9 cellular contexts compared by ENCODE assay signal in the genomic region with DNA sequence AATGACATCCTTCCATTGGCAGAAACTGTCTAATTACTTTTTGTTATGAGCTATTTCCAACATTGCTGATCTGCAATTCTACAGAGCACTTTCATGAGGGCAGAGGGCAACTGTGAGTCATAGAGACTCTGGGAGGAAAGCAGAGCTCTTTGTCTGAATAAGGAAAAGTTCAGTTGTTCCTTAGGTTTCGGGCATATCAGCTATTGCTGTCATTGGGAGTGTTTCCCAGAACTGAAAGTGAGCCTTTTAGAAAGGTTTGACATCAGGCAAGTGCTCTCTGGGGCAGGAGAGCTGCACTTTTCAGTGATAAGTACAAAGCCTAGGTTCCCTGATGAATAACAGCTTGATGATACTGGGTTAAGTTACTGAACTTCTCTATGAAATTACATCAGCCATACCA.
DNase-seq lines count a peak whose midpoint lies in the region; ATAC-seq, FAIRE-seq and TF ChIP-seq lines count a peak whose summit lies in the region.
"Had no signal": no experiment of that assay in that cellular context is flagged by ENCODE, and none has a peak within 500 bp of the region (broad histone marks: within the 10 kb centered on the region; RNA-seq: fewer than 3 reads in every experiment).

No MANE protein-coding gene starts in this region.

- H3K9me3 ChIP-seq in heart right ventricle: no peaks in the 10 kb centered on the region

- no peak overlapping the region for H3K4me3 Mint-ChIP-seq in activated T-cell treated with anti-CD3 and anti-CD28 coated beads, Interleukin-2, amount 50 U/mL, for 4 hours
- H3K4me3 Mint-ChIP-seq: activated B cell treated with CpG ODN at 0.5 μM for 24 hours had no signal

- intact Hi-C loops in heart right ventricle (cut with DNase I): loop anchor here in 2 of 10 donors (5.0 to 10.0 kb wide), 2 partner anchors 123 to 131 kb away; a partner anchor contains a TSS

- H3K36me3 Mint-ChIP-seq in activated T-cell treated with anti-CD3 and anti-CD28 coated beads, Interleukin-2, amount 50 U/mL, for 4 hours (ENCODE audit: insufficient read depth): no peaks in the 10 kb centered on the region

- H3K27me3 ChIP-seq in heart right ventricle: no peaks in the 10 kb centered on the region

- H3K27me3 Mint-ChIP-seq in activated T-cell treated with anti-CD3 and anti-CD28 coated beads, Interleukin-2, amount 50 U/mL, for 4 hours (ENCODE audit: low read depth): no peaks in the 10 kb centered on the region
- H3K27me3 Mint-ChIP-seq: activated B cell treated with CpG ODN at 0.5 μM for 24 hours had no signal

- H3K9me3 Mint-ChIP-seq in activated T-cell treated with anti-CD3 and anti-CD28 coated beads, Interleukin-2, amount 50 U/mL, for 4 hours: no peaks in the 10 kb centered on the region
- H3K9me3 Mint-ChIP-seq: activated B cell treated with CpG ODN at 0.5 μM for 24 hours had no signal

- WGBS in heart right ventricle, 2 donors: 37 to 44% methylated on average over 1 of the region's 1 CpG

- H3K27ac ChIP-seq in heart right ventricle: peak overlapping the region; percentile 5 to 90 (median 74)

- no peak for TF ChIP-seq CTCF in heart right ventricle (IDR thresholded peaks at IDR 0.05)

- peaks cover 0 to 36% (median 12%) of the 10 kb centered on the region in 9 donors for H3K4me1 ChIP-seq in heart right ventricle

- no peaks in the 10 kb centered on the region for H3K36me3 ChIP-seq in heart right ventricle

- peak in 7 of 8 donors; percentile 71 to 85 (median 78) for ATAC-seq in heart right ventricle
- ATAC-seq in activated T-cell treated with anti-CD3 and anti-CD28 coated beads, Interleukin-2, amount 50 U/mL, for 4 hours: no peak

- H3K4me1 Mint-ChIP-seq in activated T-cell treated with anti-CD3 and anti-CD28 coated beads, Interleukin-2, amount 50 U/mL, for 4 hours (ENCODE audit: low read depth): no peaks in the 10 kb centered on the region
- H3K4me1 Mint-ChIP-seq: activated B cell treated with CpG ODN at 0.5 μM for 24 hours had no signal

- no peak for FAIRE-seq in HTR-8/SVneo (lab: Jason Lieb, UNC)

- DNase-seq in DMS53 treated with DMSO at 0.1 percent for 48 hours (lab: John Stamatoyannopoulos, UW; ENCODE audit: unreplicated experiment) (peak; percentile 29), amniotic stem cell (lab: John Stamatoyannopoulos, UW) (peak; percentile 17), heart right ventricle (peak in 1 of 2 donors; percentile 41), pulmonary artery endothelial cell (ENCODE audit: low read depth, low spot score) (peak; percentile 41), NOMO-1 (lab: John Stamatoyannopoulos, UW; ENCODE audit: unreplicated experiment in 2 of 2) (no peak), HTR-8/SVneo (ENCODE audit: insufficient read length, low spot score) (no peak), NCI-H2227 treated with DMSO at 0.1 percent for 48 hours (lab: John Stamatoyannopoulos, UW) (no peak)
- no peak for DNase-seq in activated T-cell treated with anti-CD3 and anti-CD28 coated beads, Interleukin-2, amount 50 U/mL, for 4 hours
- DNase-seq: activated B cell treated with CpG ODN at 0.5 μM for 24 hours had no signal

- H3K4me3 ChIP-seq in heart right ventricle: no peak overlapping the region

Comparison
In these comparisons a context has a peak if more than half of its experiments do, and no peak if none do; other contexts are left out.
1. DNase-seq: peak in DMS53 treated with DMSO at 0.1 percent for 48 hours (single experiment), amniotic stem cell (single experiment) and pulmonary artery endothelial cell (single experiment); none in NOMO-1 (0 of 2), HTR-8/SVneo (single experiment), activated T-cell treated with anti-CD3 and anti-CD28 coated beads, Interleukin-2, amount 50 U/mL, for 4 hours (single experiment) and NCI-H2227 treated with DMSO at 0.1 percent for 48 hours (single experiment).
2. ATAC-seq: peak in heart right ventricle (7 of 8); none in activated T-cell treated with anti-CD3 and anti-CD28 coated beads, Interleukin-2, amount 50 U/mL, for 4 hours (0 of 2).